In the genomic region with DNA sequence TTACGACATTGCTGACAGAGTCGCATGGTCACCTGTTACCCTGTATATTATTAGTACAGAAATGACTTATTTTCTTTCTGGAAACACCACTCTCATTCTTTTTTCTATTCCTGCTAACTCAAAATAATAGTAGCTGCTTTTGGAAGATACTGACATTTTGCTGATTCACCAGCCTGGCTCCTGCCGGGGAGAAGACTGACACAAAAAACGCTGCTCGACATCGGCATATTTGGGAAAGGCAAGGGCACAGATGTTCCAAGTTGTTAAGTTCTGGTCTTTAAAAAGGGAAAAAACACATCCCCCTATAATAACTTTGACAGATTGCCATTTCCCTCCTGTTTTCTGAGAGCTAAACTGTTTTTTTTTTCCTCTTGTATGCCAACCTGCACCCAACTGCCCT, we compare ENCODE assay signal across 14 cellular contexts. TPM values are rescaled to one million over a fixed set of nuclear protein-coding genes. Genes with fewer than 3 reads are reported as not detected.
DNase-seq lines count a peak whose midpoint lies in the region; ATAC-seq and TF ChIP-seq lines count a peak whose summit lies in the region.
"Had no signal": no experiment of that assay in that cellular context is flagged by ENCODE, and none has a peak within 500 bp of the region (broad histone marks: within the 10 kb centered on the region; RNA-seq: fewer than 3 reads in every experiment).

No MANE protein-coding gene starts in this region.

- H3K27ac Mint-ChIP-seq in activated B cell treated with CpG ODN at 0.5 μM for 24 hours = peak overlapping the region; percentile 73
- H3K27ac Mint-ChIP-seq in nephron progenitor cell = peak overlapping the region; percentile 64
- H3K27ac Mint-ChIP-seq in mesothelial cell of epicardium = no peak overlapping the region
- H3K27ac Mint-ChIP-seq: H9 had no signal

- H3K4me1 Mint-ChIP-seq in activated B cell treated with CpG ODN at 0.5 μM for 24 hours (peaks cover 31% of the 10 kb centered on the region), nephron progenitor cell (peaks cover 8% of the 10 kb centered on the region), mesothelial cell of epicardium (no peaks in the 10 kb centered on the region)

- H3K9me3 Mint-ChIP-seq in activated B cell treated with CpG ODN at 0.5 μM for 24 hours (no peaks in the 10 kb centered on the region), nephron progenitor cell (no peaks in the 10 kb centered on the region), mesothelial cell of epicardium (no peaks in the 10 kb centered on the region)
- H3K9me3 Mint-ChIP-seq: CD4-positive, CD25-positive, alpha-beta regulatory T cell; H9 had no signal

- TF ChIP-seq POLR2A in heart left ventricle (IDR thresholded peaks at IDR 0.05) (no peak), upper lobe of left lung (IDR thresholded peaks at IDR 0.05) (no peak)

- POLR2A ChIA-PET in activated B cell treated with CpG ODN at 0.5 μM for 24 hours (lab: Charles Lee) = no interaction called here

- 73 to 84% (median 83%) methylated on average over 6 of the region's 6 CpGs for WGBS in heart left ventricle, 4 donors
- WGBS in upper lobe of left lung, 2 donors = 56 to 64% methylated on average over 6 of the region's 6 CpGs

- H3K4me1 ChIP-seq in cardiac muscle cell (ENCODE audit: low read depth) = peaks cover 26% of the 10 kb centered on the region
- peaks cover 0 to 10% (median 1%) of the 10 kb centered on the region in 12 donors for H3K4me1 ChIP-seq in heart left ventricle
- peaks cover 0 to 3% (median 0%) of the 10 kb centered on the region in 4 donors for H3K4me1 ChIP-seq in upper lobe of left lung

- H3K27me3 Mint-ChIP-seq in activated B cell treated with CpG ODN at 0.5 μM for 24 hours (no peaks in the 10 kb centered on the region), nephron progenitor cell (ENCODE audit: low read depth, poor library complexity) (no peaks in the 10 kb centered on the region), mesothelial cell of epicardium (ENCODE audit: low read depth) (no peaks in the 10 kb centered on the region)
- H3K27me3 Mint-ChIP-seq: CD4-positive, CD25-positive, alpha-beta regulatory T cell had no signal

- no peaks in the 10 kb centered on the region for H3K27me3 ChIP-seq in cardiac muscle cell
- no peaks in the 10 kb centered on the region for H3K27me3 ChIP-seq in heart left ventricle
- no peaks in the 10 kb centered on the region for H3K27me3 ChIP-seq in upper lobe of left lung

- H3K36me3 Mint-ChIP-seq in activated B cell treated with CpG ODN at 0.5 μM for 24 hours (ENCODE audit: low read depth) = peaks cover 66% of the 10 kb centered on the region
- H3K36me3 Mint-ChIP-seq in nephron progenitor cell (ENCODE audit: low read depth) = peaks cover 37% of the 10 kb centered on the region
- H3K36me3 Mint-ChIP-seq in mesothelial cell of epicardium = peaks cover 24% of the 10 kb centered on the region

- TF ChIP-seq EP300 in upper lobe of left lung (IDR thresholded peaks at IDR 0.05) = no peak

- no peak overlapping the region for H3K4me3 ChIP-seq in cardiac muscle cell
- H3K4me3 ChIP-seq in heart left ventricle = no peak overlapping the region
- H3K4me3 ChIP-seq in upper lobe of left lung = no peak overlapping the region

- TF ChIP-seq CTCF in cardiac muscle cell (IDR thresholded peaks at IDR 0.05; ENCODE audit: low read depth, low read length) = no peak
- no peak for TF ChIP-seq CTCF in heart left ventricle (IDR thresholded peaks at IDR 0.05)
- no peak for TF ChIP-seq CTCF in activated B cell treated with CpG ODN at 0.5 μM for 24 hours (IDR thresholded peaks at IDR 0.05)
- no peak for TF ChIP-seq CTCF in nephron progenitor cell (IDR thresholded peaks at IDR 0.05)
- TF ChIP-seq CTCF in mesothelial cell of epicardium (IDR thresholded peaks at IDR 0.05; ENCODE audit: unreplicated experiment) = no peak
- no peak for TF ChIP-seq CTCF in upper lobe of left lung (IDR thresholded peaks at IDR 0.05)

- CTCF ChIA-PET in activated B cell treated with CpG ODN at 0.5 μM for 24 hours (lab: Charles Lee) = no interaction called here

- DNase-seq in cardiac muscle cell (ENCODE audit: low read depth in 1 of 2, low spot score in 1 of 2) = no peak
- no peak for DNase-seq in heart left ventricle
- DNase-seq in activated B cell treated with CpG ODN at 0.5 μM for 24 hours = no peak
- DNase-seq in nephron progenitor cell = no peak
- no peak for DNase-seq in mesothelial cell of epicardium (ENCODE audit: low spot score in 2 of 2, unreplicated experiment in 2 of 2)
- DNase-seq in CD1c-positive myeloid dendritic cell (ENCODE audit: extremely low spot score) = no peak
- DNase-seq in upper lobe of left lung = no peak
- no peak for DNase-seq in NCI-H526 treated with DMSO at 0.1 percent for 48 hours (lab: John Stamatoyannopoulos, UW)
- DNase-seq: CD4-positive, CD25-positive, alpha-beta regulatory T cell; DMS53; GF-D8; GOT3; H9 had no signal

- H3K9me3 ChIP-seq in cardiac muscle cell (ENCODE audit: low read depth) = no peaks in the 10 kb centered on the region
- H3K9me3 ChIP-seq in heart left ventricle = no peaks in the 10 kb centered on the region
- H3K9me3 ChIP-seq in upper lobe of left lung = no peaks in the 10 kb centered on the region

- H3K36me3 ChIP-seq in cardiac muscle cell = no peaks in the 10 kb centered on the region
- H3K36me3 ChIP-seq in heart left ventricle = peaks cover 0 to 58% (median 42%) of the 10 kb centered on the region in 9 donors
- H3K36me3 ChIP-seq in upper lobe of left lung = peaks cover 12 to 24% (median 16%) of the 10 kb centered on the region in 4 donors

- intact Hi-C loops in heart left ventricle (cut with DNase I) = no loop called here
- intact Hi-C loops in activated B cell treated with CpG ODN at 0.5 μM for 24 hours (cut with micrococcal nuclease) = no loop called here

- no peak overlapping the region for H3K4me3 Mint-ChIP-seq in activated B cell treated with CpG ODN at 0.5 μM for 24 hours
- no peak overlapping the region for H3K4me3 Mint-ChIP-seq in nephron progenitor cell
- no peak overlapping the region for H3K4me3 Mint-ChIP-seq in mesothelial cell of epicardium
- H3K4me3 Mint-ChIP-seq: CD4-positive, CD25-positive, alpha-beta regulatory T cell; H9 had no signal

- peak overlapping the region; percentile 2 for H3K27ac ChIP-seq in cardiac muscle cell
- no peak overlapping the region for H3K27ac ChIP-seq in heart left ventricle
- no peak overlapping the region for H3K27ac ChIP-seq in upper lobe of left lung
- H3K27ac ChIP-seq: 22Rv1 had no signal

- ATAC-seq in heart left ventricle (no peak), activated B cell treated with CpG ODN at 0.5 μM for 24 hours (ENCODE audit: low read depth) (no peak), upper lobe of left lung (ENCODE audit: low FRiP score in 2 of 2) (no peak)

RNA-seq across cellular contexts. Expression of gene CTNNBL1, which starts 55.4 kb away (rescaled TPM):
- total RNA-seq in cardiac muscle cell = 32.9 and 37.0 TPM in 2 replicates
- polyA plus RNA-seq in cardiac muscle cell = 68.6 and 76.2 TPM in 2 replicates
- 10 to 100 TPM; 22.6 to 68.9 (median 50.5) TPM for total RNA-seq in heart left ventricle
- 10 to 100 TPM; 40.7 to 56.2 TPM for polyA plus RNA-seq in heart left ventricle
- 102 and 110 TPM in 2 replicates for total RNA-seq in activated B cell treated with CpG ODN at 0.5 μM for 24 hours
- 55.6 to 59.1 TPM (median 59.0 TPM) in 3 replicates for total RNA-seq in mesothelial cell of epicardium
- total RNA-seq in upper lobe of left lung = 10 to 100 TPM; 25.1 to 61.0 (median 29.1) TPM
